Comparison of ENCODE assay signal across 27 cellular contexts in genomic region chr12:5191803-5192538, GRCh38.
"Had no signal": no experiment of that assay in that cellular context is flagged by ENCODE, and none has a peak within 500 bp of the region (broad histone marks: within the 10 kb centered on the region; RNA-seq: fewer than 3 reads in every experiment).

No MANE protein-coding gene starts in this region.

- H3K4me1 Mint-ChIP-seq: activated CD4-positive, alpha-beta memory T cell treated with anti-CD3 and anti-CD28 coated beads, Interleukin-2, amount 10 ng/mL, durations not matched to agents 7 days and 5 days; activated CD4-positive, alpha-beta T cell treated with anti-CD3 and anti-CD28 coated beads for 36 hours; activated naive CD4-positive, alpha-beta T cell treated with anti-CD3 and anti-CD28 coated beads, Interleukin-2, amount 10 ng/mL, durations not matched to agents 7 days and 5 days; activated naive CD8-positive, alpha-beta T cell treated with anti-CD3 and anti-CD28 coated beads for 36 hours had no signal

- H3K9ac ChIP-seq: KMS-11, SK-N-SH had no signal

- H3K9me3 Mint-ChIP-seq: activated CD4-positive, alpha-beta memory T cell treated with anti-CD3 and anti-CD28 coated beads, Interleukin-2, amount 10 ng/mL, durations not matched to agents 7 days and 5 days; activated naive CD4-positive, alpha-beta T cell treated with anti-CD3 and anti-CD28 coated beads, Interleukin-2, amount 10 ng/mL, durations not matched to agents 7 days and 5 days; activated naive CD8-positive, alpha-beta T cell treated with anti-CD3 and anti-CD28 coated beads for 36 hours; activated T-helper 2 cell treated with anti-CD3 and anti-CD28 coated beads, Interferon-gamma antibody, Interleukin-2, Interleukin-4, amounts not matched to agents 10 μg/mL and 5 μg/mL and 100 μg/mL, durations not matched to agents 14 hours and 24 hours and 36 hours had no signal

- H3K4me3 Mint-ChIP-seq: activated CD4-positive, alpha-beta memory T cell treated with anti-CD3 and anti-CD28 coated beads, Interleukin-2, amount 10 ng/mL, durations not matched to agents 7 days and 5 days; activated CD4-positive, alpha-beta T cell treated with anti-CD3 and anti-CD28 coated beads for 36 hours; activated naive CD4-positive, alpha-beta T cell treated with anti-CD3 and anti-CD28 coated beads, Interleukin-2, amount 10 ng/mL, durations not matched to agents 7 days and 5 days; activated naive CD8-positive, alpha-beta T cell treated with anti-CD3 and anti-CD28 coated beads for 36 hours had no signal

- H3K27ac ChIP-seq: brain microvascular endothelial cell, cardiac muscle cell, KMS-11, Peyer's patch, RWPE1, SJCRH30, WERI-Rb-1 had no signal

- DNase-seq: activated CD4-positive, alpha-beta memory T cell treated with anti-CD3 and anti-CD28 coated beads, Interleukin-2, amount 10 ng/mL, durations not matched to agents 7 days and 5 days; activated CD4-positive, alpha-beta T cell treated with anti-CD3 and anti-CD28 coated beads for 36 hours; activated CD4-positive, alpha-beta T cell treated with anti-CD3 and anti-CD28 coated beads, Interleukin-2, amount 50 U/mL, for 1 hour; activated gamma-delta T cell treated with Interleukin-2 at 50 U/mL for 16 hours; activated naive CD4-positive, alpha-beta T cell treated with anti-CD3 and anti-CD28 coated beads, Interleukin-2, amount 10 ng/mL, durations not matched to agents 7 days and 5 days; activated naive CD8-positive, alpha-beta T cell treated with anti-CD3 and anti-CD28 coated beads for 36 hours; activated T-cell treated with anti-CD3 and anti-CD28 coated beads for 4 hours; activated T-cell treated with anti-CD3 and anti-CD28 coated beads, Interleukin-2, amount 50 U/mL, for 48 hours; brain microvascular endothelial cell; NCI-H1092 treated with DMSO at 0.1 percent for 48 hours; NCI-H1417 treated with DMSO at 0.1 percent for 48 hours; NCI-H1694 treated with DMSO at 0.1 percent for 48 hours; NCI-H2029 treated with DMSO at 0.1 percent for 48 hours; NCI-H345; NCI-H510A; NCI-H526 treated with DMSO at 0.1 percent for 48 hours; NCI-H82; Peyer's patch; Right ventricle myocardium superior; SJCRH30; SK-N-SH; T-helper 1 cell; WERI-Rb-1 had no signal

- H3K36me3 Mint-ChIP-seq: activated naive CD4-positive, alpha-beta T cell treated with anti-CD3 and anti-CD28 coated beads, Interleukin-2, amount 10 ng/mL, durations not matched to agents 7 days and 5 days; activated naive CD8-positive, alpha-beta T cell treated with anti-CD3 and anti-CD28 coated beads for 36 hours had no signal

- ATAC-seq: activated CD4-positive, alpha-beta T cell treated with anti-CD3 and anti-CD28 coated beads for 36 hours had no signal

- H3K4me2 ChIP-seq: KMS-11, SK-N-SH had no signal

- H3K36me3 ChIP-seq: brain microvascular endothelial cell, cardiac muscle cell, Peyer's patch, SJCRH30, WERI-Rb-1 had no signal

- H3K27me3 ChIP-seq: brain microvascular endothelial cell, cardiac muscle cell, Peyer's patch, SJCRH30 had no signal

- H3K4me3 ChIP-seq: cardiac muscle cell, Peyer's patch, SJCRH30 had no signal

- H3K4me1 ChIP-seq: Peyer's patch, SJCRH30 had no signal

- H3K9me3 ChIP-seq: Peyer's patch, SJCRH30, SK-N-SH had no signal

- H3K27ac Mint-ChIP-seq: activated CD4-positive, alpha-beta memory T cell treated with anti-CD3 and anti-CD28 coated beads, Interleukin-2, amount 10 ng/mL, durations not matched to agents 7 days and 5 days; activated CD4-positive, alpha-beta T cell treated with anti-CD3 and anti-CD28 coated beads for 36 hours; activated naive CD4-positive, alpha-beta T cell treated with anti-CD3 and anti-CD28 coated beads, Interleukin-2, amount 10 ng/mL, durations not matched to agents 7 days and 5 days; activated naive CD8-positive, alpha-beta T cell treated with anti-CD3 and anti-CD28 coated beads for 36 hours; activated T-helper 2 cell treated with anti-CD3 and anti-CD28 coated beads, Interferon-gamma antibody, Interleukin-2, Interleukin-4, amounts not matched to agents 10 μg/mL and 5 μg/mL and 100 μg/mL, durations not matched to agents 14 hours and 24 hours and 36 hours had no signal

- H3K27me3 Mint-ChIP-seq: activated naive CD4-positive, alpha-beta T cell treated with anti-CD3 and anti-CD28 coated beads, Interleukin-2, amount 10 ng/mL, durations not matched to agents 7 days and 5 days had no signal
